ENCODE assay signal across 14 cellular contexts in the genomic region with DNA sequence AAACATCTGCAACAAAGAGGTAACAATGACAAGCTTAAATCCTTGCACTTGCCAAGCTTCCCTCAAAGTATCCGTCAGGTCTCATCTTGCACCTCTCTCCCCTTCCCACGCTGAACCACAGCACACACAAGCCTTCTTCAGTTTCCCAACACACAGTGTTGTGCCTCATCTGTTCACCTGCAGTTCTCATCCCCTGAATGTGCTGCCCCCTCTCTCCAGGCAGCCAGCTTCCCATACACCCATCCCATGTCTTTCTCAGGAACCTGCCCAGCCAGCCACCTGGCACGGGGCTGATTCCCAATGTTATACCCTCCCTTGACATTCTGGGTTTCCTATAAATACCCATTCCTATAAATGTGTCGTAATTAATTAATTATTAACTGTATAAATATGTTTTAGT.
DNase-seq lines count a peak whose midpoint lies in the region; ATAC-seq and TF ChIP-seq lines count a peak whose summit lies in the region.
"Had no signal": no experiment of that assay in that cellular context is flagged by ENCODE, and none has a peak within 500 bp of the region (broad histone marks: within the 10 kb centered on the region; RNA-seq: fewer than 3 reads in every experiment).

No MANE protein-coding gene starts in this region.

- no peak overlapping the region for H3K27ac Mint-ChIP-seq in GM23338
- H3K27ac Mint-ChIP-seq in WTC11: no peak overlapping the region
- H3K27ac Mint-ChIP-seq: CD4-positive, CD25-positive, alpha-beta regulatory T cell had no signal

- no peak overlapping the region for H3K4me3 Mint-ChIP-seq in GM23338
- no peak overlapping the region for H3K4me3 Mint-ChIP-seq in WTC11
- H3K4me3 Mint-ChIP-seq: CD4-positive, CD25-positive, alpha-beta regulatory T cell had no signal

- no peak overlapping the region for H4K8ac ChIP-seq in trophoblast cell (ENCODE audit: low read depth, low read length)

- no peaks in the 10 kb centered on the region for H3F3A ChIP-seq in GM23338 (replicated peaks; ENCODE audit: low read depth)

- H3K27me3 Mint-ChIP-seq in GM23338 (ENCODE audit: insufficient read depth, low read depth, poor library complexity) (no peaks in the 10 kb centered on the region), WTC11 (ENCODE audit: low read depth) (no peaks in the 10 kb centered on the region)
- H3K27me3 Mint-ChIP-seq: CD4-positive, CD25-positive, alpha-beta regulatory T cell had no signal

- POLR2A ChIA-PET in WTC11 (lab: Charles Lee): no interaction called here

- H2AK5ac ChIP-seq in trophoblast cell (ENCODE audit: low read length): peak overlapping the region; percentile 35

- H4K20me1 ChIP-seq in GM23338 (replicated peaks; ENCODE audit: insufficient read depth): no peaks in the 10 kb centered on the region
- H4K20me1 ChIP-seq: BLaER1 treated with 17β-estradiol and CSF1 and Interleukin-3, amounts not matched to agents 10 nM and 100 nM had no signal

- H3K4me1 ChIP-seq in GM23338 (ENCODE audit: insufficient read depth) (no peaks in the 10 kb centered on the region), trophoblast cell (ENCODE audit: control insufficient read depth in 1 of 2, insufficient read depth in 2 of 2, low read length in 2 of 2) (no peaks in the 10 kb centered on the region)
- H3K4me1 ChIP-seq: BLaER1 treated with 17β-estradiol and CSF1 and Interleukin-3, amounts not matched to agents 10 nM and 100 nM had no signal

- H3K4ac ChIP-seq in trophoblast cell (ENCODE audit: low read depth, low read length): no peak overlapping the region

- H3K9me2 ChIP-seq in GM23338 (ENCODE audit: insufficient read depth): peaks cover 6% of the 10 kb centered on the region

- H3K27me3 ChIP-seq in GM23338 (ENCODE audit: insufficient read depth) (no peaks in the 10 kb centered on the region), trophoblast cell (ENCODE audit: insufficient read depth, low read length) (no peaks in the 10 kb centered on the region)
- H3K27me3 ChIP-seq: BLaER1 treated with 17β-estradiol and CSF1 and Interleukin-3, amounts not matched to agents 10 nM and 100 nM had no signal

- no peak overlapping the region for H4K91ac ChIP-seq in trophoblast cell (ENCODE audit: low read depth, low read length)

- H3K4me3 ChIP-seq in GM23338 (no peak overlapping the region), trophoblast cell (ENCODE audit: low read depth, low read length) (no peak overlapping the region)
- H3K4me3 ChIP-seq: BLaER1 treated with 17β-estradiol and CSF1 and Interleukin-3, amounts not matched to agents 10 nM and 100 nM; GM23248 had no signal

- H3K9ac ChIP-seq in trophoblast cell (ENCODE audit: low read length): no peak overlapping the region
- H3K9ac ChIP-seq: BLaER1 treated with 17β-estradiol and CSF1 and Interleukin-3, amounts not matched to agents 10 nM and 100 nM; GM23248 had no signal

- H3K9me3 Mint-ChIP-seq in GM23338: peaks cover 8% of the 10 kb centered on the region
- peaks cover 15% of the 10 kb centered on the region for H3K9me3 Mint-ChIP-seq in WTC11

- CTCF ChIA-PET in WTC11 (lab: Charles Lee): no interaction called here

- H3K79me2 ChIP-seq in GM23338 (replicated peaks; ENCODE audit: insufficient read depth) (no peaks in the 10 kb centered on the region), trophoblast cell (ENCODE audit: control insufficient read depth, insufficient read depth, low read length, poor library complexity) (no peaks in the 10 kb centered on the region)

- H3K4me2 ChIP-seq in GM23338 (no peak overlapping the region), trophoblast cell (ENCODE audit: low read length) (no peak overlapping the region)
- H3K4me2 ChIP-seq: BLaER1 treated with 17β-estradiol and CSF1 and Interleukin-3, amounts not matched to agents 10 nM and 100 nM had no signal

- peak; percentile 70 for ATAC-seq in GM23338
- peak; percentile 75 for ATAC-seq in WTC11
- no peak for ATAC-seq in GM18505 (IDR thresholded peaks at IDR 0.05; ENCODE audit: unreplicated experiment)

- no peak overlapping the region for H4K12ac ChIP-seq in trophoblast cell (ENCODE audit: low read depth, low read length)

- no peaks in the 10 kb centered on the region for H3K9me3 ChIP-seq in trophoblast cell (ENCODE audit: insufficient read depth, low read depth, low read length)

- H3K27ac ChIP-seq in GM23338 (ENCODE audit: low read depth): no peak overlapping the region
- no peak overlapping the region for H3K27ac ChIP-seq in trophoblast cell (ENCODE audit: low read depth, low read length)
- H3K27ac ChIP-seq: BLaER1 treated with 17β-estradiol and CSF1 and Interleukin-3, amounts not matched to agents 10 nM and 100 nM; GM23248 had no signal

- TF ChIP-seq CTCF in GM23338 (conservative IDR thresholded peaks at IDR 0.05; ENCODE audit: low read depth in 2 of 2) (no peak), WTC11 (IDR thresholded peaks at IDR 0.05) (no peak)

- no peak overlapping the region for H3K14ac ChIP-seq in trophoblast cell (ENCODE audit: low read length)

- no peaks in the 10 kb centered on the region for H3K79me1 ChIP-seq in trophoblast cell (ENCODE audit: low read length)

- no peak overlapping the region for H3K23ac ChIP-seq in trophoblast cell (ENCODE audit: low read length)

- H2BK120ac ChIP-seq in trophoblast cell (ENCODE audit: insufficient read depth, low read length, poor library complexity): no peak overlapping the region

- H3K36me3 Mint-ChIP-seq in GM23338 (ENCODE audit: low read depth): peaks cover 2% of the 10 kb centered on the region; the same call in 1 of the 3 replicates
- peaks cover 10% of the 10 kb centered on the region for H3K36me3 Mint-ChIP-seq in WTC11
- H3K36me3 Mint-ChIP-seq: CD4-positive, CD25-positive, alpha-beta regulatory T cell had no signal

- no peak for TF ChIP-seq POLR2A in GM18505 (IDR thresholded peaks at IDR 0.05; ENCODE audit: borderline replicate concordance, extremely low read depth, insufficient read depth, insufficient read length)

- DNase-seq in GM23338 (ENCODE audit: low spot score) (peak; percentile 14), WTC11 (ENCODE audit: low spot score) (no peak), iPS-NIHi7 (ENCODE audit: extremely low spot score) (peak; percentile 26), trophoblast cell (no peak), NCI-H2107 treated with DMSO at 0.1 percent for 48 hours (lab: John Stamatoyannopoulos, UW; ENCODE audit: unreplicated experiment) (no peak), NCI-H1105 treated with DMSO at 0.1 percent for 48 hours (lab: John Stamatoyannopoulos, UW) (no peak)
- DNase-seq: 8988T; ACHN; CD4-positive, CD25-positive, alpha-beta regulatory T cell; DMS53; GM23248; H7 had no signal

- H3K18ac ChIP-seq in trophoblast cell (ENCODE audit: low read length): no peak overlapping the region

- H2AFZ ChIP-seq in GM23338 (no peak overlapping the region), trophoblast cell (ENCODE audit: insufficient read depth, low read length, poor library complexity) (no peak overlapping the region)
- H2AFZ ChIP-seq: GM23248 had no signal

- H2BK12ac ChIP-seq in trophoblast cell (ENCODE audit: low read length): peak overlapping the region; percentile 32

- H3K4me1 Mint-ChIP-seq in GM23338: peaks cover 8% of the 10 kb centered on the region; the same call in 2 of the 3 replicates
- peaks cover 10% of the 10 kb centered on the region for H3K4me1 Mint-ChIP-seq in WTC11
- H3K4me1 Mint-ChIP-seq: CD4-positive, CD25-positive, alpha-beta regulatory T cell had no signal

- H3K36me3 ChIP-seq in GM23338 (ENCODE audit: insufficient read depth): no peaks in the 10 kb centered on the region; the same call in 1 of the 2 replicates
- H3K36me3 ChIP-seq in trophoblast cell (ENCODE audit: control insufficient read depth in 1 of 2, insufficient read depth in 2 of 2, low read length in 2 of 2): no peaks in the 10 kb centered on the region
- H3K36me3 ChIP-seq: BLaER1 treated with 17β-estradiol and CSF1 and Interleukin-3, amounts not matched to agents 10 nM and 100 nM had no signal

- no CpG with 5 or more reads among the region's 4 CpGs for WGBS in trophoblast cell (ENCODE audit: extremely low coverage, insufficient coverage, insufficient read length)

- H2BK5ac ChIP-seq in trophoblast cell (ENCODE audit: low read depth, low read length, poor library complexity): no peak overlapping the region

TF ChIP-seq in GM23338, 12 proteins besides CTCF, POLR2A, EP300 and RAD21 (continues in another document):
- TF ChIP-seq EZH2 (IDR thresholded peaks at IDR 0.05; ENCODE audit: low read depth, unreplicated experiment) (no peak), EZH2phosphoT487 (IDR thresholded peaks at IDR 0.05; ENCODE audit: unreplicated experiment) (no peak), JUNB (IDR thresholded peaks at IDR 0.05; ENCODE audit: unreplicated experiment) (no peak), CREB1 (CRISPR knock-in tag; IDR thresholded peaks at IDR 0.05; ENCODE audit: low read depth) (no peak), NANOG (IDR thresholded peaks at IDR 0.05; ENCODE audit: borderline replicate concordance) (no peak), STAT1 (IDR thresholded peaks at IDR 0.05; ENCODE audit: unreplicated experiment) (no peak)

TF ChIP-seq in WTC11, 78 proteins besides CTCF, POLR2A, EP300 and RAD21 (continues in another document):
- TF ChIP-seq, protein P1, sequence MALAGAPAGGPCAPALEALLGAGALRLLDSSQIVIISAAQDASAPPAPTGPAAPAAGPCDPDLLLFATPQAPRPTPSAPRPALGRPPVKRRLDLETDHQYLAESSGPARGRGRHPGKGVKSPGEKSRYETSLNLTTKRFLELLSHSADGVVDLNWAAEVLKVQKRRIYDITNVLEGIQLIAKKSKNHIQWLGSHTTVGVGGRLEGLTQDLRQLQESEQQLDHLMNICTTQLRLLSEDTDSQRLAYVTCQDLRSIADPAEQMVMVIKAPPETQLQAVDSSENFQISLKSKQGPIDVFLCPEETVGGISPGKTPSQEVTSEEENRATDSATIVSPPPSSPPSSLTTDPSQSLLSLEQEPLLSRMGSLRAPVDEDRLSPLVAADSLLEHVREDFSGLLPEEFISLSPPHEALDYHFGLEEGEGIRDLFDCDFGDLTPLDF (CRISPR knock-in tag; IDR thresholded peaks at IDR 0.05): no peak
- TF ChIP-seq, protein P2, sequence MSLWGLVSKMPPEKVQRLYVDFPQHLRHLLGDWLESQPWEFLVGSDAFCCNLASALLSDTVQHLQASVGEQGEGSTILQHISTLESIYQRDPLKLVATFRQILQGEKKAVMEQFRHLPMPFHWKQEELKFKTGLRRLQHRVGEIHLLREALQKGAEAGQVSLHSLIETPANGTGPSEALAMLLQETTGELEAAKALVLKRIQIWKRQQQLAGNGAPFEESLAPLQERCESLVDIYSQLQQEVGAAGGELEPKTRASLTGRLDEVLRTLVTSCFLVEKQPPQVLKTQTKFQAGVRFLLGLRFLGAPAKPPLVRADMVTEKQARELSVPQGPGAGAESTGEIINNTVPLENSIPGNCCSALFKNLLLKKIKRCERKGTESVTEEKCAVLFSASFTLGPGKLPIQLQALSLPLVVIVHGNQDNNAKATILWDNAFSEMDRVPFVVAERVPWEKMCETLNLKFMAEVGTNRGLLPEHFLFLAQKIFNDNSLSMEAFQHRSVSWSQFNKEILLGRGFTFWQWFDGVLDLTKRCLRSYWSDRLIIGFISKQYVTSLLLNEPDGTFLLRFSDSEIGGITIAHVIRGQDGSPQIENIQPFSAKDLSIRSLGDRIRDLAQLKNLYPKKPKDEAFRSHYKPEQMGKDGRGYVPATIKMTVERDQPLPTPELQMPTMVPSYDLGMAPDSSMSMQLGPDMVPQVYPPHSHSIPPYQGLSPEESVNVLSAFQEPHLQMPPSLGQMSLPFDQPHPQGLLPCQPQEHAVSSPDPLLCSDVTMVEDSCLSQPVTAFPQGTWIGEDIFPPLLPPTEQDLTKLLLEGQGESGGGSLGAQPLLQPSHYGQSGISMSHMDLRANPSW (CRISPR knock-in tag; conservative IDR thresholded peaks at IDR 0.05; ENCODE audit: low read depth): no peak

Comparison
In these comparisons a context has a peak if more than half of its experiments do, and no peak if none do; other contexts are left out.
1. DNase-seq: peak in GM23338 (single experiment) and iPS-NIHi7 (single experiment); none in WTC11 (single experiment), trophoblast cell (0 of 2), NCI-H2107 treated with DMSO at 0.1 percent for 48 hours (single experiment) and NCI-H1105 treated with DMSO at 0.1 percent for 48 hours (single experiment).